ENCODE assay signal across 30 cellular contexts in the genomic region with DNA sequence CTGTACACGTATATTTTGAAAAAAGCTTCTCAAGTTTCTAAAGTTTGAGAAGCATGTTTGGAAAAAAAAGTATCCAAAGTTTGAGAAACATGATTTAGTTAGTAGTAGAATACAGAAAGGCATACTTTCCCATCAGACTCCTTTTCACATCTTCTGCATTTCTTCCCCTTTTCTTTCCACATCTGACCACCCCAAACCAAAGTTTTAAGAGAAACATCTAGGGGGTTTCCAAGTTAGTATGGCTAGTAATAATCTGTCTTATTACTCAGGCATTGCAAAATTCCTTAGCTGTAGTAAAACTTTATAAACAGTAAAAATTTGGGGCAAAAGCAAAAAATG.
"Had no signal": no experiment of that assay in that cellular context is flagged by ENCODE, and none has a peak within 500 bp of the region (broad histone marks: within the 10 kb centered on the region; RNA-seq: fewer than 3 reads in every experiment).

No MANE protein-coding gene starts in this region.

- H3K9me3 Mint-ChIP-seq: activated naive CD4-positive, alpha-beta T cell treated with anti-CD3 and anti-CD28 coated beads, Interleukin-2, amount 50 U/mL, for 24 hours; activated T-cell treated with anti-CD3 and anti-CD28 coated beads, Interleukin-2, amount 50 U/mL, for 24 hours; central memory CD8-positive, alpha-beta T cell had no signal

- H3K36me3 Mint-ChIP-seq: activated naive CD4-positive, alpha-beta T cell treated with anti-CD3 and anti-CD28 coated beads, Interleukin-2, amount 50 U/mL, for 24 hours had no signal

- H3K36me3 ChIP-seq: ascending aorta, cardiac muscle cell, SJSA1 had no signal

- ATAC-seq: activated CD4-positive, alpha-beta T cell treated with anti-CD3 and anti-CD28 coated beads for 36 hours; activated CD4-positive, CD25-positive, alpha-beta regulatory T cell treated with anti-CD3 and anti-CD28 coated beads, Interleukin-2, amount 50 U/mL, for 24 hours; activated CD8-positive, alpha-beta T cell treated with anti-CD3 and anti-CD28 coated beads, Interleukin-2, amount 10 ng/mL, durations not matched to agents 7 days and 5 days; SK-N-SH treated with all-trans-retinoic acid at 6 μM for 48 hours had no signal

- H3K27me3 Mint-ChIP-seq: activated CD4-positive, alpha-beta T cell treated with anti-CD3 and anti-CD28 coated beads for 36 hours; central memory CD8-positive, alpha-beta T cell had no signal

- H3K27ac ChIP-seq: ascending aorta, cardiac muscle cell, SJSA1 had no signal

- H3K27ac Mint-ChIP-seq: activated CD4-positive, alpha-beta T cell treated with anti-CD3 and anti-CD28 coated beads for 36 hours; activated CD4-positive, alpha-beta T cell treated with anti-CD3 and anti-CD28 coated beads, Interleukin-2, amount 10 ng/mL, durations not matched to agents 7 days and 5 days; activated CD8-positive, alpha-beta T cell treated with anti-CD3 and anti-CD28 coated beads, Interleukin-2, amount 10 ng/mL, durations not matched to agents 7 days and 5 days; activated naive CD4-positive, alpha-beta T cell treated with anti-CD3 and anti-CD28 coated beads, Interleukin-2, amount 50 U/mL, for 24 hours; activated naive CD8-positive, alpha-beta T cell treated with anti-CD3 and anti-CD28 coated beads, Interleukin-2, amount 10 ng/mL, durations not matched to agents 7 days and 5 days; activated T-cell treated with anti-CD3 and anti-CD28 coated beads, Interleukin-2, amount 50 U/mL, for 24 hours; activated T-helper 2 cell treated with anti-CD3 and anti-CD28 coated beads, Interferon-gamma antibody, Interleukin-2, Interleukin-4, amounts not matched to agents 10 μg/mL and 5 μg/mL and 100 μg/mL, durations not matched to agents 14 hours and 24 hours and 36 hours had no signal

- DNase-seq: activated CD4-positive, alpha-beta T cell treated with anti-CD3 and anti-CD28 coated beads for 36 hours; activated CD4-positive, alpha-beta T cell treated with anti-CD3 and anti-CD28 coated beads, Interleukin-2, amount 10 ng/mL, durations not matched to agents 7 days and 5 days; activated CD4-positive, alpha-beta T cell treated with anti-CD3 and anti-CD28 coated beads, Interleukin-2, amount 50 U/mL, for 48 hours; activated CD8-positive, alpha-beta T cell treated with anti-CD3 and anti-CD28 coated beads, Interleukin-2, amount 10 ng/mL, durations not matched to agents 7 days and 5 days; activated gamma-delta T cell; activated naive CD4-positive, alpha-beta T cell treated with Interleukin-2 at 50 U/mL for 16 hours; activated naive CD8-positive, alpha-beta T cell treated with anti-CD3 and anti-CD28 coated beads, Interleukin-2, amount 10 ng/mL, durations not matched to agents 7 days and 5 days; activated T-cell treated with anti-CD3 and anti-CD28 coated beads, Interleukin-2, amount 50 U/mL, for 24 hours; amygdala; Karpas-422; NCI-H1105; NCI-H1417 treated with DMSO at 0.1 percent for 48 hours; NCI-H187 treated with DMSO at 0.1 percent for 48 hours; NCI-H2081; NCI-H226; NCI-H446 treated with DMSO at 0.1 percent for 48 hours; NCI-H524; OCI-M1; SHP77; SW 1271; T-helper 1 cell; T1000 had no signal

- H3K4me1 Mint-ChIP-seq: activated naive CD4-positive, alpha-beta T cell treated with anti-CD3 and anti-CD28 coated beads, Interleukin-2, amount 50 U/mL, for 24 hours had no signal

- H3K4me3 Mint-ChIP-seq: activated CD4-positive, alpha-beta T cell treated with anti-CD3 and anti-CD28 coated beads for 36 hours; activated CD4-positive, alpha-beta T cell treated with anti-CD3 and anti-CD28 coated beads, Interleukin-2, amount 10 ng/mL, durations not matched to agents 7 days and 5 days; activated CD8-positive, alpha-beta T cell treated with anti-CD3 and anti-CD28 coated beads, Interleukin-2, amount 10 ng/mL, durations not matched to agents 7 days and 5 days; activated naive CD4-positive, alpha-beta T cell treated with anti-CD3 and anti-CD28 coated beads, Interleukin-2, amount 50 U/mL, for 24 hours; activated naive CD8-positive, alpha-beta T cell treated with anti-CD3 and anti-CD28 coated beads, Interleukin-2, amount 10 ng/mL, durations not matched to agents 7 days and 5 days; activated T-cell treated with anti-CD3 and anti-CD28 coated beads, Interleukin-2, amount 50 U/mL, for 24 hours; central memory CD8-positive, alpha-beta T cell had no signal

- H3K4me3 ChIP-seq: ascending aorta, cardiac muscle cell, SJSA1 had no signal

- H3K27me3 ChIP-seq: ascending aorta, cardiac muscle cell, SJSA1 had no signal

- H3K9me3 ChIP-seq: ascending aorta, SJSA1 had no signal

- H3K4me1 ChIP-seq: ascending aorta, SJSA1 had no signal
